Comparison of ENCODE assay signal across 9 cellular contexts in the genomic region with DNA sequence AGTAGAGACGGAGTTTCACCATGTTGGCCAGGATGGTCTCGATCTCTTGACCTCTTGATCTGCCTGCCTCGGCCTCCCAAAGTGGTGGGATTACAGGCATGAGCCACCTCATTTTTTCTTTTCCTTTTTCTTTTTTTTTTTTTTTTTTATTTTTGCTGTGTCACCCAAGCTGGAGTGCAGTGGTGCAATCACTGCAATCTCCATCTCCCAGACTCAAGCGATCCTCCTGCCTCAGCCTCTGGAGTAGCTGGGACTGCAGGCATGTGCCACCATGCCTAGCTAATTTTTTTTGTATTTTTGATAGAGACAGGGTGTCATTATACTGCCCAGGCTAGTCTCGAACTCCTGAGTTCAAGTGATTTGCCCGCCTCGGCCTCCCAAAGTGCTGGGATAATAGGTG. TPM values are rescaled to one million over a fixed set of nuclear protein-coding genes. Genes with fewer than 3 reads are reported as not detected.
DNase-seq lines count a peak whose midpoint lies in the region; ATAC-seq, FAIRE-seq and TF ChIP-seq lines count a peak whose summit lies in the region.
"Not testable (repeated sequence)": the region's sequence is repeated elsewhere in the genome, so short reads cannot be mapped to it uniquely, and the experiment has no call there.
"Had no signal": no experiment of that assay in that cellular context is flagged by ENCODE, and none has a peak within 500 bp of the region (broad histone marks: within the 10 kb centered on the region; RNA-seq: fewer than 3 reads in every experiment).

No MANE protein-coding gene starts in this region.

- not testable (repeated sequence) for H3K27me3 Mint-ChIP-seq in activated CD4-positive, alpha-beta T cell treated with anti-CD3 and anti-CD28 coated beads, Interleukin-2, amount 10 ng/mL, durations not matched to agents 7 days and 5 days; activated T-helper 1 cell treated with anti-CD3 and anti-CD28 coated beads, Interleukin-12 subunit alpha, Interleukin-12 subunit beta, Interleukin-2, Interleukin-4 antibody, amounts not matched to agents 30 ng/mL and 10 ng/mL and 1 ng/mL, durations not matched to agents 14 hours and 24 hours and 36 hours (ENCODE audit: insufficient read depth); activated naive CD8-positive, alpha-beta T cell treated with anti-CD3 and anti-CD28 coated beads for 36 hours; central memory CD8-positive, alpha-beta T cell; naive thymus-derived CD4-positive, alpha-beta T cell

- H3F3A ChIP-seq in Loucy (ENCODE audit: low read depth): not testable (repeated sequence)

- H2AFZ ChIP-seq in Loucy (ENCODE audit: low read length): not testable (repeated sequence)

- H3K4me1 Mint-ChIP-seq in activated CD4-positive, alpha-beta T cell treated with anti-CD3 and anti-CD28 coated beads, Interleukin-2, amount 10 ng/mL, durations not matched to agents 7 days and 5 days: peaks cover 37% of the 10 kb centered on the region
- H3K4me1 Mint-ChIP-seq in activated T-helper 1 cell treated with anti-CD3 and anti-CD28 coated beads, Interleukin-12 subunit alpha, Interleukin-12 subunit beta, Interleukin-2, Interleukin-4 antibody, amounts not matched to agents 30 ng/mL and 10 ng/mL and 1 ng/mL, durations not matched to agents 14 hours and 24 hours and 36 hours (ENCODE audit: low read depth): peaks cover 27% of the 10 kb centered on the region
- H3K4me1 Mint-ChIP-seq in activated naive CD8-positive, alpha-beta T cell treated with anti-CD3 and anti-CD28 coated beads for 36 hours: peaks cover 22% of the 10 kb centered on the region
- peaks cover 31% of the 10 kb centered on the region for H3K4me1 Mint-ChIP-seq in central memory CD8-positive, alpha-beta T cell
- H3K4me1 Mint-ChIP-seq in naive thymus-derived CD4-positive, alpha-beta T cell: peaks cover 14 to 31% (median 25%) of the 10 kb centered on the region in 7 donors

- H3K4me3 ChIP-seq in A549; Loucy (ENCODE audit: low read length, poor library complexity, severe bottlenecking); naive thymus-derived CD4-positive, alpha-beta T cell (ENCODE audit: low read length): not testable (repeated sequence)
- peak overlapping the region; percentile 6 for H3K4me3 ChIP-seq in psoas muscle

- H4K20me1 ChIP-seq in Loucy (ENCODE audit: insufficient read depth, low read length, poor library complexity, severe bottlenecking): not testable (repeated sequence)

- H3K9me3 Mint-ChIP-seq in activated CD4-positive, alpha-beta T cell treated with anti-CD3 and anti-CD28 coated beads, Interleukin-2, amount 10 ng/mL, durations not matched to agents 7 days and 5 days; activated T-helper 1 cell treated with anti-CD3 and anti-CD28 coated beads, Interleukin-12 subunit alpha, Interleukin-12 subunit beta, Interleukin-2, Interleukin-4 antibody, amounts not matched to agents 30 ng/mL and 10 ng/mL and 1 ng/mL, durations not matched to agents 14 hours and 24 hours and 36 hours; activated naive CD8-positive, alpha-beta T cell treated with anti-CD3 and anti-CD28 coated beads for 36 hours; central memory CD8-positive, alpha-beta T cell; naive thymus-derived CD4-positive, alpha-beta T cell: not testable (repeated sequence)

- not testable (repeated sequence) for DNase-seq in A549 (ENCODE audit: low read depth in 1 of 2, low spot score in 1 of 2); activated CD4-positive, alpha-beta T cell treated with anti-CD3 and anti-CD28 coated beads, Interleukin-2, amount 10 ng/mL, durations not matched to agents 7 days and 5 days; activated T-helper 1 cell treated with anti-CD3 and anti-CD28 coated beads, Interleukin-12 subunit alpha, Interleukin-12 subunit beta, Interleukin-2, Interleukin-4 antibody, amounts not matched to agents 30 ng/mL and 10 ng/mL and 1 ng/mL, durations not matched to agents 14 hours and 24 hours and 36 hours (ENCODE audit: low spot score); activated naive CD8-positive, alpha-beta T cell treated with anti-CD3 and anti-CD28 coated beads for 36 hours; central memory CD8-positive, alpha-beta T cell (ENCODE audit: low spot score in 2 of 2); naive thymus-derived CD4-positive, alpha-beta T cell; psoas muscle

- H3K4me2 ChIP-seq in A549: not testable (repeated sequence)
- H3K4me2 ChIP-seq in Loucy (ENCODE audit: low read depth, low read length, poor library complexity, severe bottlenecking): peak overlapping the region; percentile 94

- peak overlapping the region in 1 of 2 experiments; percentile 50; a peak in 3 of 6 replicates for H3K27ac ChIP-seq in A549
- not testable (repeated sequence) for H3K27ac ChIP-seq in naive thymus-derived CD4-positive, alpha-beta T cell (ENCODE audit: low read depth, low read length); psoas muscle

- FAIRE-seq in A549 (lab: Jason Lieb, UNC): not testable (repeated sequence)

- peak overlapping the region; percentile 45 for H3K4me3 Mint-ChIP-seq in activated CD4-positive, alpha-beta T cell treated with anti-CD3 and anti-CD28 coated beads, Interleukin-2, amount 10 ng/mL, durations not matched to agents 7 days and 5 days
- peak overlapping the region; percentile 35 for H3K4me3 Mint-ChIP-seq in activated T-helper 1 cell treated with anti-CD3 and anti-CD28 coated beads, Interleukin-12 subunit alpha, Interleukin-12 subunit beta, Interleukin-2, Interleukin-4 antibody, amounts not matched to agents 30 ng/mL and 10 ng/mL and 1 ng/mL, durations not matched to agents 14 hours and 24 hours and 36 hours
- H3K4me3 Mint-ChIP-seq in activated naive CD8-positive, alpha-beta T cell treated with anti-CD3 and anti-CD28 coated beads for 36 hours: not testable (repeated sequence)
- peak overlapping the region; percentile 97 for H3K4me3 Mint-ChIP-seq in central memory CD8-positive, alpha-beta T cell
- H3K4me3 Mint-ChIP-seq in naive thymus-derived CD4-positive, alpha-beta T cell: peak overlapping the region in 6 of 10 donors; percentile 15 to 66 (median 34)

- intact Hi-C loops in activated T-helper 1 cell treated with anti-CD3 and anti-CD28 coated beads, Interleukin-12 subunit alpha, Interleukin-12 subunit beta, Interleukin-2, Interleukin-4 antibody, amounts not matched to agents 30 ng/mL and 10 ng/mL and 1 ng/mL, durations not matched to agents 14 hours and 24 hours and 36 hours (cut with micrococcal nuclease): loop anchor here (5.0 kb wide), 1 partner anchor 225 kb away; no protein-coding TSS in a partner anchor
- intact Hi-C loops in naive thymus-derived CD4-positive, alpha-beta T cell (cut with micrococcal nuclease): loop anchor here in 1 of 2 donors (5.0 kb wide), 1 partner anchor 65 kb away; a partner anchor contains a TSS
- intact Hi-C loops in psoas muscle (cut with DNase I): not testable (repeated sequence)

- not testable (repeated sequence) for TF ChIP-seq EP300 in A549 (IDR thresholded peaks at IDR 0.05)

- H3K9me2 ChIP-seq in Loucy (replicated peaks; ENCODE audit: low read depth, low read length): not testable (repeated sequence)

- ATAC-seq in A549; central memory CD8-positive, alpha-beta T cell (replicated peaks; ENCODE audit: extremely low read depth, poor library complexity, severe bottlenecking); naive thymus-derived CD4-positive, alpha-beta T cell; psoas muscle: not testable (repeated sequence)

- not testable (repeated sequence) for TF ChIP-seq POLR2A in A549 (IDR thresholded peaks at IDR 0.05; ENCODE audit: low read length)

- TF ChIP-seq CTCF in A549 (IDR thresholded peaks at IDR 0.05); Loucy (conservative IDR thresholded peaks at IDR 0.05; ENCODE audit: low read length); psoas muscle (IDR thresholded peaks at IDR 0.05): not testable (repeated sequence)

- H3K36me3 ChIP-seq in Loucy (ENCODE audit: insufficient read depth, low read length): not testable (repeated sequence)
- H3K36me3 ChIP-seq in naive thymus-derived CD4-positive, alpha-beta T cell (ENCODE audit: control insufficient read depth in 2 of 3, insufficient read depth in 3 of 3, low read length in 3 of 3): peaks cover 4 to 38% (median 8%) of the 10 kb centered on the region in 3 experiments
- H3K36me3 ChIP-seq in psoas muscle (ENCODE audit: insufficient read depth in 1 of 2, low read depth in 1 of 2): peaks cover 0 to 51% of the 10 kb centered on the region in 2 donors

- not testable (repeated sequence) for H3K9me3 ChIP-seq in A549; Loucy (ENCODE audit: insufficient read depth, low read depth, low read length); naive thymus-derived CD4-positive, alpha-beta T cell (ENCODE audit: control insufficient read depth in 2 of 3, low read length in 3 of 3); psoas muscle

- peaks cover 20% of the 10 kb centered on the region; the same call in 2 of the 3 replicates for H3K4me1 ChIP-seq in A549
- H3K4me1 ChIP-seq in Loucy (ENCODE audit: insufficient read depth, low read length, poor library complexity, severe bottlenecking): peaks cover 14% of the 10 kb centered on the region
- H3K4me1 ChIP-seq in naive thymus-derived CD4-positive, alpha-beta T cell (ENCODE audit: control insufficient read depth in 2 of 2, insufficient read depth in 2 of 2, low read length in 2 of 2): peaks cover 11 to 12% of the 10 kb centered on the region in 2 donors
- peaks cover 22% of the 10 kb centered on the region for H3K4me1 ChIP-seq in psoas muscle

- peaks cover 44% of the 10 kb centered on the region for H3K36me3 Mint-ChIP-seq in activated CD4-positive, alpha-beta T cell treated with anti-CD3 and anti-CD28 coated beads, Interleukin-2, amount 10 ng/mL, durations not matched to agents 7 days and 5 days (ENCODE audit: low read depth)
- H3K36me3 Mint-ChIP-seq in activated T-helper 1 cell treated with anti-CD3 and anti-CD28 coated beads, Interleukin-12 subunit alpha, Interleukin-12 subunit beta, Interleukin-2, Interleukin-4 antibody, amounts not matched to agents 30 ng/mL and 10 ng/mL and 1 ng/mL, durations not matched to agents 14 hours and 24 hours and 36 hours (ENCODE audit: low read depth): peaks cover 36% of the 10 kb centered on the region
- peaks cover 44% of the 10 kb centered on the region for H3K36me3 Mint-ChIP-seq in activated naive CD8-positive, alpha-beta T cell treated with anti-CD3 and anti-CD28 coated beads for 36 hours
- peaks cover 33% of the 10 kb centered on the region for H3K36me3 Mint-ChIP-seq in central memory CD8-positive, alpha-beta T cell (ENCODE audit: insufficient read depth)
- H3K36me3 Mint-ChIP-seq in naive thymus-derived CD4-positive, alpha-beta T cell: peaks cover 0 to 35% (median 12%) of the 10 kb centered on the region in 5 donors

- peaks cover 16% of the 10 kb centered on the region; the same call in 1 of the 2 replicates for H3K79me2 ChIP-seq in Loucy (ENCODE audit: insufficient read depth, low read length)

- 95% methylated on average over 7 of the region's 7 CpGs for WGBS in A549 (ENCODE audit: missing lambda C conversion rate)
- WGBS in psoas muscle, 3 donors: 96 to 97% (median 97%) methylated on average over 7 of the region's 7 CpGs

- POLR2A ChIA-PET in A549 (lab: Yijun Ruan, JAX): interaction anchor here (1.1 kb wide), 1 partner anchor 30 kb away, joined by 3 read pairs; no protein-coding TSS in a partner anchor
- POLR2A ChIA-PET in activated CD4-positive, alpha-beta T cell treated with anti-CD3 and anti-CD28 coated beads, Interleukin-2, amount 10 ng/mL, durations not matched to agents 7 days and 5 days (lab: Charles Lee); naive thymus-derived CD4-positive, alpha-beta T cell (lab: Charles Lee): not testable (repeated sequence)

- not testable (repeated sequence) for TF ChIP-seq RAD21 in A549 (conservative IDR thresholded peaks at IDR 0.05 in 1 of 2, IDR thresholded peaks at IDR 0.05 in 1 of 2)

- not testable (repeated sequence) for H3K9ac ChIP-seq in Loucy (ENCODE audit: low read depth, low read length, poor library complexity, severe bottlenecking)

- H3K27ac Mint-ChIP-seq in activated CD4-positive, alpha-beta T cell treated with anti-CD3 and anti-CD28 coated beads, Interleukin-2, amount 10 ng/mL, durations not matched to agents 7 days and 5 days; activated T-helper 1 cell treated with anti-CD3 and anti-CD28 coated beads, Interleukin-12 subunit alpha, Interleukin-12 subunit beta, Interleukin-2, Interleukin-4 antibody, amounts not matched to agents 30 ng/mL and 10 ng/mL and 1 ng/mL, durations not matched to agents 14 hours and 24 hours and 36 hours; central memory CD8-positive, alpha-beta T cell (ENCODE audit: low read depth): not testable (repeated sequence)
- H3K27ac Mint-ChIP-seq in activated naive CD8-positive, alpha-beta T cell treated with anti-CD3 and anti-CD28 coated beads for 36 hours: peak overlapping the region; percentile 39
- H3K27ac Mint-ChIP-seq in naive thymus-derived CD4-positive, alpha-beta T cell: peak overlapping the region in 3 of 9 donors; percentile 2 to 100 (median 8)

- CTCF ChIA-PET in A549 (lab: Yijun Ruan, JAX): interaction anchor here (0.6 to 5.8 kb wide), 8 partner anchors 8 to 91 kb away, joined by 3 to 48 read pairs (median 4); a partner anchor contains a TSS
- CTCF ChIA-PET in activated CD4-positive, alpha-beta T cell treated with anti-CD3 and anti-CD28 coated beads, Interleukin-2, amount 10 ng/mL, durations not matched to agents 7 days and 5 days (lab: Charles Lee): not testable (repeated sequence)
- CTCF ChIA-PET in naive thymus-derived CD4-positive, alpha-beta T cell (lab: Charles Lee): interaction anchor here (1.6 kb wide), 1 partner anchor 30 kb away, joined by 4 read pairs; no protein-coding TSS in a partner anchor

- not testable (repeated sequence) for H3K27me3 ChIP-seq in Loucy (ENCODE audit: insufficient read depth, low read length, poor library complexity, severe bottlenecking); naive thymus-derived CD4-positive, alpha-beta T cell (ENCODE audit: control insufficient read depth in 2 of 2, insufficient read depth in 2 of 2, low read length in 2 of 2); psoas muscle (ENCODE audit: insufficient read depth in 3 of 3, low read length in 2 of 3)

RNA-seq across cellular contexts. Expression of a gene that starts 2.2 kb away (rescaled TPM):
- polyA plus RNA-seq in A549 (2011; rRNA removed) (58.5 and 79.5 TPM in 2 replicates), A549 (2017; fragmentation: RNase III; extraction: RNeasy Plus Mini Kit Qiagen cat#74134 plus additional on column Dnase treatment) (154 to 182 TPM (median 174 TPM) in 3 replicates), psoas muscle (10 to 100 TPM; 49.9 to 97.1 (median 90.7) TPM)
- polyA plus RNA-seq in A549 (2012; cell fraction: cytosol; rRNA removed): 163 and 192 TPM in 2 replicates
- polyA plus RNA-seq in A549 (2012; cell fraction: nucleus; rRNA removed): 342 and 441 TPM in 2 replicates
- polyA minus RNA-seq in A549 (2011; rRNA and poly(A)+ RNA removed): 55.6 and 64.0 TPM in 2 replicates
- 100 to 1,000 TPM; 231 to 251 TPM for total RNA-seq in activated CD4-positive, alpha-beta T cell treated with anti-CD3 and anti-CD28 coated beads, Interleukin-2, amount 10 ng/mL, durations not matched to agents 7 days and 5 days
- total RNA-seq in activated T-helper 1 cell treated with anti-CD3 and anti-CD28 coated beads, Interleukin-12 subunit alpha, Interleukin-12 subunit beta, Interleukin-2, Interleukin-4 antibody, amounts not matched to agents 30 ng/mL and 10 ng/mL and 1 ng/mL, durations not matched to agents 14 hours and 24 hours and 36 hours: 117 and 122 TPM in 2 replicates
- 10 to 100 TPM; 90.6 to 91.7 TPM for total RNA-seq in activated naive CD8-positive, alpha-beta T cell treated with anti-CD3 and anti-CD28 coated beads for 36 hours
- total RNA-seq in naive thymus-derived CD4-positive, alpha-beta T cell: 100 to 1,000 TPM; 128 to 252 (median 142) TPM
- polyA plus RNA-seq in naive thymus-derived CD4-positive, alpha-beta T cell: 100 to 1,000 TPM in 1 of 2 donors, 10 to 100 TPM in 1; 70.5 to 150 TPM
- total RNA-seq in psoas muscle: 100 to 1,000 TPM in 2 of 4 donors, 10 to 100 TPM in 2; 86.4 to 143 (median 101) TPM

RNA-seq across cellular contexts. Expression of a gene that starts 3.7 kb away (rescaled TPM):
- not detected in 2 replicates for polyA plus RNA-seq in A549 (2011; rRNA removed)
- polyA plus RNA-seq in A549 (2012; cell fraction: cytosol; rRNA removed): 0.09 TPM in 1 of 2 replicates, not detected in the other
- polyA plus RNA-seq in A549 (2012; cell fraction: nucleus; rRNA removed): 0.04 and 0.20 TPM in 2 replicates
- not detected in 3 replicates for polyA plus RNA-seq in A549 (2017; fragmentation: RNase III; extraction: RNeasy Plus Mini Kit Qiagen cat#74134 plus additional on column Dnase treatment)
- not detected in 2 replicates for polyA minus RNA-seq in A549 (2011; rRNA and poly(A)+ RNA removed)
- not detected for total RNA-seq in activated CD4-positive, alpha-beta T cell treated with anti-CD3 and anti-CD28 coated beads, Interleukin-2, amount 10 ng/mL, durations not matched to agents 7 days and 5 days
- not detected in 2 replicates for total RNA-seq in activated T-helper 1 cell treated with anti-CD3 and anti-CD28 coated beads, Interleukin-12 subunit alpha, Interleukin-12 subunit beta, Interleukin-2, Interleukin-4 antibody, amounts not matched to agents 30 ng/mL and 10 ng/mL and 1 ng/mL, durations not matched to agents 14 hours and 24 hours and 36 hours
- under 1 TPM; 0.12 to 0.16 TPM for total RNA-seq in activated naive CD8-positive, alpha-beta T cell treated with anti-CD3 and anti-CD28 coated beads for 36 hours
- total RNA-seq in naive thymus-derived CD4-positive, alpha-beta T cell: not detected
- polyA plus RNA-seq in naive thymus-derived CD4-positive, alpha-beta T cell: not detected
- total RNA-seq in psoas muscle: under 1 TPM in 2 of 4 donors, not detected in 2; 0.13 to 0.17 TPM
- polyA plus RNA-seq in psoas muscle: under 1 TPM in 2 of 3 donors, not detected in 1; 0.06 to 0.07 TPM
- total RNA-seq: Right ventricle myocardium inferior had no signal

RNA-seq across cellular contexts. Expression of a gene that starts 30.1 kb away (rescaled TPM):
- polyA plus RNA-seq in A549 (2011; rRNA removed) (49.0 and 74.2 TPM in 2 replicates), A549 (2017; fragmentation: RNase III; extraction: RNeasy Plus Mini Kit Qiagen cat#74134 plus additional on column Dnase treatment) (28.1 to 29.7 TPM (median 29.2 TPM) in 3 replicates), psoas muscle (10 to 100 TPM; 61.1 to 86.3 (median 83.7) TPM)
- 109 and 112 TPM in 2 replicates for polyA plus RNA-seq in A549 (2012; cell fraction: cytosol; rRNA removed)
- 162 and 179 TPM in 2 replicates for polyA plus RNA-seq in A549 (2012; cell fraction: nucleus; rRNA removed)
- 34.8 and 43.6 TPM in 2 replicates for polyA minus RNA-seq in A549 (2011; rRNA and poly(A)+ RNA removed)
- total RNA-seq in activated CD4-positive, alpha-beta T cell treated with anti-CD3 and anti-CD28 coated beads, Interleukin-2, amount 10 ng/mL, durations not matched to agents 7 days and 5 days: 10 to 100 TPM; 49.6 to 53.3 TPM
- total RNA-seq in activated T-helper 1 cell treated with anti-CD3 and anti-CD28 coated beads, Interleukin-12 subunit alpha, Interleukin-12 subunit beta, Interleukin-2, Interleukin-4 antibody, amounts not matched to agents 30 ng/mL and 10 ng/mL and 1 ng/mL, durations not matched to agents 14 hours and 24 hours and 36 hours: 53.1 and 53.7 TPM in 2 replicates
- total RNA-seq in activated naive CD8-positive, alpha-beta T cell treated with anti-CD3 and anti-CD28 coated beads for 36 hours: 10 to 100 TPM; 60.8 to 65.4 TPM
- total RNA-seq in naive thymus-derived CD4-positive, alpha-beta T cell: 1,000 to 10,000 TPM in 1 of 5 experiments, 100 to 1,000 TPM in 1, 10 to 100 TPM in 3; 31.5 to 1,030 (median 71.9) TPM
- polyA plus RNA-seq in naive thymus-derived CD4-positive, alpha-beta T cell: 10 to 100 TPM; 23.0 to 29.8 TPM
- total RNA-seq in psoas muscle: 10 to 100 TPM; 34.5 to 93.4 (median 41.3) TPM

RNA-seq across cellular contexts. Expression of a gene that starts 31.2 kb away (rescaled TPM):
- polyA plus RNA-seq in A549 (2011; rRNA removed): 0.60 and 0.78 TPM in 2 replicates
- polyA plus RNA-seq in A549 (2012; cell fraction: cytosol; rRNA removed): 0.90 and 1.1 TPM in 2 replicates
- polyA plus RNA-seq in A549 (2012; cell fraction: nucleus; rRNA removed): 0.93 and 1.1 TPM in 2 replicates
- polyA plus RNA-seq in A549 (2017; fragmentation: RNase III; extraction: RNeasy Plus Mini Kit Qiagen cat#74134 plus additional on column Dnase treatment): 1.1 to 1.2 TPM (median 1.2 TPM) in 3 replicates
- polyA minus RNA-seq in A549 (2011; rRNA and poly(A)+ RNA removed): 0.29 TPM in 1 of 2 replicates, not detected in the other
- 1 to 10 TPM; 3.1 to 3.2 TPM for total RNA-seq in activated CD4-positive, alpha-beta T cell treated with anti-CD3 and anti-CD28 coated beads, Interleukin-2, amount 10 ng/mL, durations not matched to agents 7 days and 5 days
- not detected in 2 replicates for total RNA-seq in activated T-helper 1 cell treated with anti-CD3 and anti-CD28 coated beads, Interleukin-12 subunit alpha, Interleukin-12 subunit beta, Interleukin-2, Interleukin-4 antibody, amounts not matched to agents 30 ng/mL and 10 ng/mL and 1 ng/mL, durations not matched to agents 14 hours and 24 hours and 36 hours
- 1 to 10 TPM in 1 of 2 experiments, under 1 TPM in 1; 0.74 to 1.1 TPM for total RNA-seq in activated naive CD8-positive, alpha-beta T cell treated with anti-CD3 and anti-CD28 coated beads for 36 hours
- total RNA-seq in naive thymus-derived CD4-positive, alpha-beta T cell: 1 to 10 TPM; 1.1 to 1.7 (median 1.3) TPM
- 1 to 10 TPM; 1.0 to 2.7 TPM for polyA plus RNA-seq in naive thymus-derived CD4-positive, alpha-beta T cell
- total RNA-seq in psoas muscle: under 1 TPM in 1 of 4 donors, not detected in 3; 0.21 TPM
- under 1 TPM in 1 of 3 donors, not detected in 2; 0.14 TPM for polyA plus RNA-seq in psoas muscle
- total RNA-seq: Right ventricle myocardium inferior had no signal

RNA-seq across cellular contexts. Expression of a gene that starts 33.9 kb away (rescaled TPM):
- 0.34 and 0.42 TPM in 2 replicates for polyA plus RNA-seq in A549 (2011; rRNA removed)
- polyA plus RNA-seq in A549 (2012; cell fraction: cytosol; rRNA removed): 0.36 and 0.52 TPM in 2 replicates
- polyA plus RNA-seq in A549 (2012; cell fraction: nucleus; rRNA removed): 0.97 TPM in 2 replicates
- 0.46 to 0.78 TPM (median 0.47 TPM) in 3 replicates for polyA plus RNA-seq in A549 (2017; fragmentation: RNase III; extraction: RNeasy Plus Mini Kit Qiagen cat#74134 plus additional on column Dnase treatment)
- polyA minus RNA-seq in A549 (2011; rRNA and poly(A)+ RNA removed): 0.39 TPM in 1 of 2 replicates, not detected in the other
- total RNA-seq in activated CD4-positive, alpha-beta T cell treated with anti-CD3 and anti-CD28 coated beads, Interleukin-2, amount 10 ng/mL, durations not matched to agents 7 days and 5 days: 1 to 10 TPM; 3.8 to 4.6 TPM
- total RNA-seq in activated T-helper 1 cell treated with anti-CD3 and anti-CD28 coated beads, Interleukin-12 subunit alpha, Interleukin-12 subunit beta, Interleukin-2, Interleukin-4 antibody, amounts not matched to agents 30 ng/mL and 10 ng/mL and 1 ng/mL, durations not matched to agents 14 hours and 24 hours and 36 hours: 1.4 and 1.9 TPM in 2 replicates
- 1 to 10 TPM; 5.8 to 7.6 TPM for total RNA-seq in activated naive CD8-positive, alpha-beta T cell treated with anti-CD3 and anti-CD28 coated beads for 36 hours
- total RNA-seq in naive thymus-derived CD4-positive, alpha-beta T cell: 1 to 10 TPM; 2.1 to 7.4 (median 4.0) TPM
- polyA plus RNA-seq in naive thymus-derived CD4-positive, alpha-beta T cell: 1 to 10 TPM; 2.6 to 5.6 TPM
- total RNA-seq in psoas muscle: 10 to 100 TPM in 3 of 4 donors, 1 to 10 TPM in 1; 9.4 to 30.0 (median 20.2) TPM
- 10 to 100 TPM; 11.1 to 14.9 (median 12.3) TPM for polyA plus RNA-seq in psoas muscle
